Comparison of ENCODE assay signal across 28 cellular contexts in the genomic region with DNA sequence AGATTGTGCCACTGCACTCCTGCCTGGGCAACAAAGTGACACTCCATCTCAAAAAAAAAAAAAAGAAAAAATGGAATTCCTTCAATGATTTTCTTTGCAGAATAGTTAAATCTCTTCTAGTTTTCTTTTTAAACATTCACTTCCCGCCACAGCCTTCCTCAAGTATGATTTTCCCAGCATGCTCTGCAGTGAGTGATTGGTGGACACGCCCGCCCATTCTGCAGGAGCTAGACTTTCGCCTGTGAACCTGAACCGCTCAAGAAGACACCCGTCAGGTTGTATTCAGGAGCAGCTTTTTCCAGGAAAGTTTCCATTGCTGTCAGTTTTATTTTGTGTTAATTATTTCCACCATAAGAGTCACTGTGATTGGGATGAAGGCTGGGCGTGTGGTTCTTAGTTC.
"Had no signal": no experiment of that assay in that cellular context is flagged by ENCODE, and none has a peak within 500 bp of the region (broad histone marks: within the 10 kb centered on the region; RNA-seq: fewer than 3 reads in every experiment).

No MANE protein-coding gene starts in this region.

- H3K4me3 ChIP-seq: ascending aorta, body of pancreas, K562, Peyer's patch had no signal

- H3K27me3 ChIP-seq: ascending aorta, body of pancreas, Peyer's patch had no signal

- H3K4me1 ChIP-seq: ascending aorta, body of pancreas, Peyer's patch had no signal

- H3K27ac ChIP-seq: ascending aorta, body of pancreas, Peyer's patch had no signal

- ATAC-seq: activated naive CD4-positive, alpha-beta T cell treated with anti-CD3 and anti-CD28 coated beads, Interleukin-2, amount 50 U/mL, for 72 hours; activated naive CD8-positive, alpha-beta T cell treated with anti-CD3 and anti-CD28 coated beads, Interleukin-2, amount 50 U/mL, for 24 hours; activated T-cell treated with anti-CD3 and anti-CD28 coated beads, Interleukin-2, amount 50 U/mL, for 4 hours; body of pancreas; K562 had no signal

- FAIRE-seq: K562, TTC549 had no signal

- DNase-seq: activated B cell treated with CpG ODN at 0.5 μM for 24 hours; activated CD4-positive, alpha-beta memory T cell treated with anti-CD3 and anti-CD28 coated beads for 36 hours; activated CD4-positive, alpha-beta T cell treated with anti-CD3 and anti-CD28 coated beads, Interleukin-2, amount 10 ng/mL, durations not matched to agents 7 days and 5 days; activated CD8-positive, alpha-beta memory T cell treated with anti-CD3 and anti-CD28 coated beads for 24 hours; activated effector memory CD4-positive, alpha-beta T cell treated with anti-CD3 and anti-CD28 coated beads, Interleukin-2, amount 50 U/mL, for 16 hours; activated naive CD4-positive, alpha-beta T cell treated with Interleukin-2 at 50 U/mL for 16 hours; activated naive CD8-positive, alpha-beta T cell treated with anti-CD3 and anti-CD28 coated beads, Interleukin-2, amount 50 U/mL, for 24 hours; activated T-cell treated with anti-CD3 and anti-CD28 coated beads, Interleukin-2, amount 50 U/mL, for 4 hours; amniotic stem cell; body of pancreas; Karpas-422; MM.1S; NCI-H1105; NCI-H1436; NCI-H1694 treated with DMSO at 0.1 percent for 48 hours; NCI-H2029 treated with DMSO at 0.1 percent for 48 hours; NCI-H2171; NCI-H2227 treated with DMSO at 0.1 percent for 48 hours; NCI-H446 treated with DMSO at 0.1 percent for 48 hours; NK-92 treated with Interleukin-12 subunit alpha and Interleukin-12 subunit beta, amount 100 ng/mL, for 24 hours; Peyer's patch; SIG-M5; T-helper 2 cell; T1000 had no signal

- H3K9me3 ChIP-seq: ascending aorta, body of pancreas, Peyer's patch had no signal

- H3K36me3 ChIP-seq: ascending aorta, Peyer's patch had no signal
